ENCODE assay signal across 9 cellular contexts in the genomic region with DNA sequence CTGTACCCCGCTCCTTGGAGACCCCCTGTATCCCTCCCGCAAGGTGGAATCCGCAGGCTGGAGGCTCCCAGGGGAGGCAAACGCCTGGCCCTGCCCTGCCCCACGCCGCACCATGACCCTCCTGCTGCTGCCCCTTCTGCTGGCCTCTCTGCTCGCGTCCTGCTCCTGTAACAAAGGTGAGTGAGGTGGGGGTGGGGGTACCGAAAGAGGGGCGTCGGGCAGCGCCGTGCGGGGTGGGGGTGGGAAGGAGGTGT. TPM values are rescaled to one million over a fixed set of nuclear protein-coding genes. Genes with fewer than 3 reads are reported as not detected.
DNase-seq lines count a peak whose midpoint lies in the region; ATAC-seq and TF ChIP-seq lines count a peak whose summit lies in the region.
"Had no signal": no experiment of that assay in that cellular context is flagged by ENCODE, and none has a peak within 500 bp of the region (broad histone marks: within the 10 kb centered on the region; RNA-seq: fewer than 3 reads in every experiment).

No MANE protein-coding gene starts in this region.

- no peaks in the 10 kb centered on the region for H3K9me3 ChIP-seq in Peyer's patch
- no peaks in the 10 kb centered on the region for H3K9me3 ChIP-seq in sigmoid colon

- ATAC-seq in GM21381 (IDR thresholded peaks at IDR 0.05; ENCODE audit: unreplicated experiment) (peak; percentile 22), GM19035 (IDR thresholded peaks at IDR 0.05; ENCODE audit: unreplicated experiment) (no peak)

- WGBS in sigmoid colon, 2 donors: 1% methylated on average over 14 of the region's 14 CpGs

- H3K4me1 ChIP-seq in Peyer's patch (peaks cover 0 to 26% (median 7%) of the 10 kb centered on the region in 4 donors), sigmoid colon (peaks cover 0 to 21% (median 18%) of the 10 kb centered on the region in 4 donors)

- peak overlapping the region; percentile 69 to 85 (median 72) for H3K27ac ChIP-seq in Peyer's patch
- peak overlapping the region; percentile 59 to 79 (median 72) for H3K27ac ChIP-seq in sigmoid colon

- TF ChIP-seq CTCF in Peyer's patch (IDR thresholded peaks at IDR 0.05) (no peak), fibroblast of villous mesenchyme (IDR thresholded peaks at IDR 0.05; ENCODE audit: insufficient read depth, low read depth, low read length) (no peak), sigmoid colon (IDR thresholded peaks at IDR 0.05) (no peak)

- H3K4me3 ChIP-seq in Peyer's patch (peak overlapping the region; percentile 52 to 71 (median 62)), fibroblast of villous mesenchyme (ENCODE audit: low read depth, low read length) (peak overlapping the region; percentile 74), sigmoid colon (peak overlapping the region; percentile 39 to 67 (median 58))

- H3K27me3 ChIP-seq in Peyer's patch: no peaks in the 10 kb centered on the region
- no peaks in the 10 kb centered on the region for H3K27me3 ChIP-seq in sigmoid colon

- intact Hi-C loops in sigmoid colon (cut with DNase I): loop anchor here (5.0 kb wide), 1 partner anchor 57 kb away; the partner anchor contains the start of gene PEX5

- no peak for DNase-seq in Peyer's patch
- no peak for DNase-seq in fibroblast of villous mesenchyme (ENCODE audit: low read depth)
- no peak for DNase-seq in sigmoid colon
- DNase-seq in NCI-H1694 treated with DMSO at 0.1 percent for 48 hours (lab: John Stamatoyannopoulos, UW): no peak
- no peak for DNase-seq in NCI-H526 (lab: John Stamatoyannopoulos, UW)
- DNase-seq in NCI-H2171 treated with DMSO at 0.1 percent for 48 hours (lab: John Stamatoyannopoulos, UW): no peak

- TF ChIP-seq POLR2A in Peyer's patch (IDR thresholded peaks at IDR 0.05) (no peak), sigmoid colon (IDR thresholded peaks at IDR 0.05) (no peak)

- H3K36me3 ChIP-seq in Peyer's patch (peaks cover 0 to 3% (median 0%) of the 10 kb centered on the region in 3 donors), sigmoid colon (peaks cover 0 to under 1% (median 0%) of the 10 kb centered on the region in 4 donors)

- TF ChIP-seq EP300 in sigmoid colon (IDR thresholded peaks at IDR 0.05): no peak

RNA-seq across cellular contexts. Expression of gene CLSTN3, which starts 0.3 kb away (rescaled TPM):
- total RNA-seq in Peyer's patch (100 to 1,000 TPM in 1 of 4 donors, 10 to 100 TPM in 3; 35.0 to 120 (median 57.3) TPM), fibroblast of villous mesenchyme (11.3 and 19.0 TPM in 2 replicates), sigmoid colon (10 to 100 TPM; 11.5 to 41.5 (median 19.3) TPM)
- 10 to 100 TPM in 1 of 3 donors, 1 to 10 TPM in 2; 3.7 to 25.9 (median 6.0) TPM for polyA plus RNA-seq in sigmoid colon

RNA-seq across cellular contexts. Expression of gene RBP5, which starts 1.8 kb away (rescaled TPM):
- total RNA-seq in Peyer's patch (10 to 100 TPM in 1 of 4 donors, 1 to 10 TPM in 2, not detected in 1; 3.7 to 64.4 (median 4.3) TPM), fibroblast of villous mesenchyme (not detected in 2 replicates), sigmoid colon (under 1 TPM in 1 of 4 donors, not detected in 3; 0.71 TPM)
- 10 to 100 TPM in 1 of 3 donors, 1 to 10 TPM in 2; 3.7 to 30.9 (median 4.2) TPM for polyA plus RNA-seq in sigmoid colon
- total RNA-seq: SK-MEL-5 had no signal

RNA-seq across cellular contexts. Expression of gene C1RL, which starts 21.4 kb away (rescaled TPM):
- total RNA-seq in Peyer's patch: 10 to 100 TPM; 44.6 to 87.7 (median 51.5) TPM
- 30.2 and 34.5 TPM in 2 replicates for total RNA-seq in fibroblast of villous mesenchyme
- total RNA-seq in sigmoid colon: 10 to 100 TPM; 44.2 to 82.6 (median 65.3) TPM
- 10 to 100 TPM in 2 of 3 donors, 1 to 10 TPM in 1; 9.9 to 45.5 (median 12.0) TPM for polyA plus RNA-seq in sigmoid colon

RNA-seq across cellular contexts. Expression of gene C1R, which starts 38.2 kb away (rescaled TPM):
- total RNA-seq in Peyer's patch (100 to 1,000 TPM in 3 of 4 donors, 10 to 100 TPM in 1; 27.5 to 151 (median 125) TPM), fibroblast of villous mesenchyme (83.4 and 84.2 TPM in 2 replicates), sigmoid colon (100 to 1,000 TPM; 328 to 493 (median 467) TPM)
- 100 to 1,000 TPM in 1 of 3 donors, 10 to 100 TPM in 2; 23.8 to 257 (median 54.1) TPM for polyA plus RNA-seq in sigmoid colon

RNA-seq across cellular contexts. Expression of gene PEX5, which starts 59.0 kb away (rescaled TPM):
- total RNA-seq in Peyer's patch (10 to 100 TPM; 26.1 to 47.0 (median 37.7) TPM), fibroblast of villous mesenchyme (25.9 and 30.3 TPM in 2 replicates), sigmoid colon (10 to 100 TPM; 22.7 to 48.5 (median 35.3) TPM)
- polyA plus RNA-seq in sigmoid colon: 10 to 100 TPM; 13.9 to 29.9 (median 27.0) TPM
